ENCODE assay signal across 11 cellular contexts in genomic region chr10:95327367-95327766, GRCh38. TPM values are rescaled to one million over a fixed set of nuclear protein-coding genes. Genes with fewer than 3 reads are reported as not detected.
DNase-seq lines count a peak whose midpoint lies in the region; ATAC-seq and TF ChIP-seq lines count a peak whose summit lies in the region.
"Had no signal": no experiment of that assay in that cellular context is flagged by ENCODE, and none has a peak within 500 bp of the region (broad histone marks: within the 10 kb centered on the region; RNA-seq: fewer than 3 reads in every experiment).

No MANE protein-coding gene starts in this region.

- DNase-seq in Right ventricle myocardium inferior (ENCODE audit: missing footprints) (no peak), cardiac septum (ENCODE audit: low spot score) (no peak), body of pancreas (peak; percentile 31 to 72 (median 60)), left lobe of liver (ENCODE audit: low spot score) (peak; percentile 66)
- DNase-seq in natural killer cell treated with Interleukin-12 subunit alpha and Interleukin-12 subunit beta and Interleukin-15 and Interleukin-18, amount 100 ng/mL, for 72 hours (ENCODE audit: low spot score): no peak
- DNase-seq: activated effector memory CD4-positive, alpha-beta T cell treated with Interleukin-2 at 50 U/mL for 16 hours; SIG-M5; stimulated activated CD4-positive, alpha-beta T cell treated with anti-CD3 and anti-CD28 coated beads, Interleukin-1b, Interleukin-23, amount 100 ng/mL, for 48 hours had no signal

- intact Hi-C loops in Right ventricle myocardium inferior (cut with DNase I) (no loop called here), cardiac septum (cut with DNase I) (no loop called here), body of pancreas (cut with DNase I) (no loop called here)

- no peak for TF ChIP-seq CTCF in body of pancreas (IDR thresholded peaks at IDR 0.05)

- ATAC-seq in Right ventricle myocardium inferior (peak; percentile 43), body of pancreas (no peak), left lobe of liver (peak; percentile 57), HG03469 (IDR thresholded peaks at IDR 0.05; ENCODE audit: unreplicated experiment) (no peak), GM18519 (IDR thresholded peaks at IDR 0.05; ENCODE audit: low FRiP score, unreplicated experiment) (no peak), GM19467 (IDR thresholded peaks at IDR 0.05; ENCODE audit: unreplicated experiment) (no peak)
- no peak for ATAC-seq in natural killer cell treated with Interleukin-12 subunit alpha and Interleukin-12 subunit beta and Interleukin-15 and Interleukin-18, amount 100 ng/mL, for 72 hours

- H3K4me3 Mint-ChIP-seq in natural killer cell treated with Interleukin-12 subunit alpha and Interleukin-12 subunit beta and Interleukin-15 and Interleukin-18, amount 100 ng/mL, for 72 hours: no peak overlapping the region

- no peaks in the 10 kb centered on the region for H3K36me3 ChIP-seq in body of pancreas (replicated peaks in 1 of 2; ENCODE audit: insufficient read depth in 1 of 2, low read depth in 2 of 2)

- H3K27me3 Mint-ChIP-seq in natural killer cell treated with Interleukin-12 subunit alpha and Interleukin-12 subunit beta and Interleukin-15 and Interleukin-18, amount 100 ng/mL, for 72 hours: peaks cover 0 to 7% of the 10 kb centered on the region in 2 donors

- no peak overlapping the region for H3K4me3 ChIP-seq in body of pancreas

- TF ChIP-seq POLR2A in body of pancreas (IDR thresholded peaks at IDR 0.05): no peak

- H3K27me3 ChIP-seq in body of pancreas: no peaks in the 10 kb centered on the region

- no peaks in the 10 kb centered on the region for H3K4me1 ChIP-seq in body of pancreas

- H3K27ac ChIP-seq in body of pancreas: no peak overlapping the region

- H3K4me1 Mint-ChIP-seq in natural killer cell treated with Interleukin-12 subunit alpha and Interleukin-12 subunit beta and Interleukin-15 and Interleukin-18, amount 100 ng/mL, for 72 hours (ENCODE audit: low read depth in 2 of 2): no peaks in the 10 kb centered on the region

- 70 to 78% methylated on average over 4 to 5 of the region's 5 CpGs for WGBS in body of pancreas, 2 donors

- no peaks in the 10 kb centered on the region for H3K36me3 Mint-ChIP-seq in natural killer cell treated with Interleukin-12 subunit alpha and Interleukin-12 subunit beta and Interleukin-15 and Interleukin-18, amount 100 ng/mL, for 72 hours

- H3K27ac Mint-ChIP-seq in natural killer cell treated with Interleukin-12 subunit alpha and Interleukin-12 subunit beta and Interleukin-15 and Interleukin-18, amount 100 ng/mL, for 72 hours: no peak overlapping the region

- no peaks in the 10 kb centered on the region for H3K9me3 Mint-ChIP-seq in natural killer cell treated with Interleukin-12 subunit alpha and Interleukin-12 subunit beta and Interleukin-15 and Interleukin-18, amount 100 ng/mL, for 72 hours

- H3K9me3 ChIP-seq in body of pancreas: no peaks in the 10 kb centered on the region

RNA-seq across cellular contexts. Expression of gene PDLIM1, which starts 36.6 kb away (rescaled TPM):
- total RNA-seq in Right ventricle myocardium inferior (273 TPM), cardiac septum (334 TPM), body of pancreas (10 to 100 TPM; 41.5 to 66.2 TPM), left lobe of liver (67.1 TPM)
- 1 to 10 TPM; 2.7 to 6.8 TPM for total RNA-seq in natural killer cell treated with Interleukin-12 subunit alpha and Interleukin-12 subunit beta and Interleukin-15 and Interleukin-18, amount 100 ng/mL, for 72 hours

Comparison
In these comparisons a context has a peak if more than half of its experiments do, and no peak if none do; other contexts are left out.
1. ATAC-seq: peak in Right ventricle myocardium inferior (single experiment) and left lobe of liver (single experiment); none in body of pancreas (single experiment), natural killer cell treated with Interleukin-12 subunit alpha and Interleukin-12 subunit beta and Interleukin-15 and Interleukin-18, amount 100 ng/mL, for 72 hours (0 of 2), HG03469 (single experiment), GM18519 (single experiment) and GM19467 (single experiment).
2. DNase-seq: peak in body of pancreas (4 of 4) and left lobe of liver (single experiment); none in Right ventricle myocardium inferior (single experiment), cardiac septum (single experiment) and natural killer cell treated with Interleukin-12 subunit alpha and Interleukin-12 subunit beta and Interleukin-15 and Interleukin-18, amount 100 ng/mL, for 72 hours (single experiment).